Comparison of ENCODE assay signal across 26 cellular contexts in genomic region chr6:18564775-18565174, GRCh38.
"Had no signal": no experiment of that assay in that cellular context is flagged by ENCODE, and none has a peak within 500 bp of the region (broad histone marks: within the 10 kb centered on the region; RNA-seq: fewer than 3 reads in every experiment).

No MANE protein-coding gene starts in this region.

- H3K4me2 ChIP-seq: neural progenitor cell had no signal

- DNase-seq: naive thymus-derived CD4-positive, alpha-beta T cell; natural killer cell; occipital lobe; pancreas; retina; right lobe of liver; sigmoid colon; small intestine; stimulated activated CD4-positive, alpha-beta T cell treated with anti-CD3 and anti-CD28 coated beads, Interleukin-15, amount 100 ng/mL, for 24 hours; stimulated activated CD4-positive, alpha-beta T cell treated with anti-CD3 and anti-CD28 coated beads, Interleukin-2, amount 100 ng/mL, for 24 hours; stimulated activated CD4-positive, alpha-beta T cell treated with anti-CD3 and anti-CD28 coated beads, Interleukin-2, amount 100 ng/mL, for 48 hours; stimulated activated CD4-positive, alpha-beta T cell treated with anti-CD3 and anti-CD28 coated beads, Interleukin-4, amount 100 ng/mL, for 24 hours; stimulated activated naive B cell treated with anti-CD40 and anti-IgM and Interleukin-4, amounts not matched to agents 10 μg/mL and 1 μg/mL and 100 μg/mL, for 72 hours; stimulated activated naive CD4-positive, alpha-beta T cell treated with Interleukin-2 at 50 U/mL for 16 hours; stomach; thyroid gland; trophoblast cell; upper lobe of left lung had no signal

- H3K4me1 ChIP-seq: neural progenitor cell, pancreas, prostate gland, right atrium auricular region, right lobe of liver, sigmoid colon, stomach, thyroid gland, upper lobe of left lung, vagina had no signal

- H2AFZ ChIP-seq: neural progenitor cell had no signal

- H3K36me3 ChIP-seq: neural progenitor cell, pancreas, prostate gland, right atrium auricular region, right lobe of liver, sigmoid colon, stomach, thoracic aorta, thyroid gland, tibial nerve, upper lobe of left lung, vagina had no signal

- H3K27ac ChIP-seq: neural progenitor cell, pancreas, prostate gland, right atrium auricular region, right lobe of liver, sigmoid colon, stomach, thoracic aorta, thyroid gland, tibial nerve, upper lobe of left lung, vagina had no signal

- H3K4me3 ChIP-seq: neural progenitor cell, pancreas, prostate gland, right atrium auricular region, right lobe of liver, sigmoid colon, stomach, thoracic aorta, thyroid gland, tibial nerve, upper lobe of left lung, vagina had no signal

- FAIRE-seq: pancreas, urothelium cell line had no signal

- ATAC-seq: naive thymus-derived CD4-positive, alpha-beta T cell; natural killer cell; pancreas; right lobe of liver; stimulated activated effector memory CD8-positive, alpha-beta T cell treated with anti-CD3 and anti-CD28 coated beads, Interleukin-12 subunit alpha, Interleukin-12 subunit beta, amount 100 ng/mL, for 72 hours; stimulated activated naive B cell treated with anti-CD40 and anti-IgM and Interleukin-4, amounts not matched to agents 10 μg/mL and 1 μg/mL and 100 μg/mL, for 72 hours had no signal

- H3K9ac ChIP-seq: neural progenitor cell had no signal

- H3K9me3 ChIP-seq: pancreas, prostate gland, right atrium auricular region, right lobe of liver, sigmoid colon, thoracic aorta, thyroid gland, upper lobe of left lung, vagina had no signal

- H3K27me3 ChIP-seq: neural progenitor cell, pancreas, right atrium auricular region, right lobe of liver, sigmoid colon, thyroid gland, tibial nerve, upper lobe of left lung, vagina had no signal
